In the genomic region with DNA sequence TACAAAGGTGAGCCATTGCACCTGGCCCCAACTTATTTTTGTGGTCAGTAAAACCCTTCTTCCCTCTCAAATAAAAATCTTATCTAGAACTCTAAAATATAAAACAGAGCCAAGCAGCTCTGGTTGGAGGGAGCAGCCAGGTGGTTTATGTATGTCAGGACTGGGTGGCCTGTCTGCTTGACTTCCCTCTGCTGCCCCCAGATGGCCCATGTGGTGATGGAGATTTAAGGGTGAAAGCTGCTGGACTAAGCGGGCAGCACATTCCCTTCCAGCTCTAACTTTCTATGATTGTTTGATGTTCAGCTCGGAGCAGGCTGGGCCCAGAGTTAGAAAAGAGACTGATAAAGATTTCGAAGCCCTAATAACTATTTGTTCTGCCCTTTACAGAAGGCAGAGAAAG, we compare ENCODE assay signal across 17 cellular contexts. TPM values are rescaled to one million over a fixed set of nuclear protein-coding genes. Genes with fewer than 3 reads are reported as not detected.
DNase-seq lines count a peak whose midpoint lies in the region; ATAC-seq and TF ChIP-seq lines count a peak whose summit lies in the region.
"Had no signal": no experiment of that assay in that cellular context is flagged by ENCODE, and none has a peak within 500 bp of the region (broad histone marks: within the 10 kb centered on the region; RNA-seq: fewer than 3 reads in every experiment).

No MANE protein-coding gene starts in this region.

- H3K36me3 ChIP-seq in OCI-LY7 (ENCODE audit: insufficient read depth, low read length), result peaks cover 87% of the 10 kb centered on the region
- peaks cover 76% of the 10 kb centered on the region for H3K36me3 ChIP-seq in endodermal cell (ENCODE audit: control insufficient read depth, insufficient read depth, low read length)
- peaks cover 74% of the 10 kb centered on the region for H3K36me3 ChIP-seq in osteoblast (ENCODE audit: insufficient read depth, low read length)

- H3K27ac Mint-ChIP-seq in endodermal cell, result no peak overlapping the region

- no peak overlapping the region for H3K9ac ChIP-seq in endodermal cell (ENCODE audit: extremely low read depth, low read length, poor library complexity, severe bottlenecking)

- WGBS in endodermal cell (ENCODE audit: insufficient coverage in 1 of 2, insufficient read length in 1 of 2), 2 experiments, result 83 to 100% methylated on average over 1 to 3 of the region's 3 CpGs

- H2AFZ ChIP-seq in OCI-LY7 (ENCODE audit: low read length) (no peak overlapping the region), osteoblast (ENCODE audit: low read length) (no peak overlapping the region)

- peak; percentile 11 for TF ChIP-seq CTCF in GM13976 (IDR thresholded peaks at IDR 0.05; ENCODE audit: borderline replicate concordance, control extremely low read depth, extremely low read depth, insufficient read depth, missing control alignments)
- TF ChIP-seq CTCF in OCI-LY7 (conservative IDR thresholded peaks at IDR 0.05; ENCODE audit: low read length), result 0 out of 2 replicates have a peak, but pooled peaks have one; percentile 21
- peak; percentile 62 for TF ChIP-seq CTCF in endodermal cell (conservative IDR thresholded peaks at IDR 0.05)
- peak; percentile 30 for TF ChIP-seq CTCF in osteoblast (IDR thresholded peaks at IDR 0.05; ENCODE audit: extremely low read depth, low read depth, low read length)

- in situ Hi-C loops in GM13976 (cut with MboI; ENCODE audit: low sequenced_read_pairs, unreplicated experiment), result no loop called here

- no peaks in the 10 kb centered on the region for H3K9me3 ChIP-seq in OCI-LY7 (ENCODE audit: low read length)
- H3K9me3 ChIP-seq in endodermal cell (ENCODE audit: control insufficient read depth, low read length), result no peaks in the 10 kb centered on the region
- no peaks in the 10 kb centered on the region for H3K9me3 ChIP-seq in osteoblast (ENCODE audit: low read depth, low read length)
- H3K9me3 ChIP-seq: Caco-2, heart left ventricle, upper lobe of right lung had no signal

- DNase-seq in GM13976 (ENCODE audit: low spot score), result no peak
- DNase-seq in OCI-LY7 (ENCODE audit: low spot score), result no peak
- DNase-seq in endodermal cell, result no peak
- DNase-seq in osteoblast (ENCODE audit: insufficient read length, low spot score, missing footprints), result no peak
- DNase-seq in NAMALWA (ENCODE audit: low spot score), result no peak
- DNase-seq in kidney tubule cell (ENCODE audit: low spot score), result no peak
- no peak for DNase-seq in NCI-H82 (lab: John Stamatoyannopoulos, UW)
- DNase-seq: H7; heart left ventricle; NCI-H1105; NCI-H226; stimulated activated CD4-positive, alpha-beta T cell treated with anti-CD3 and anti-CD28 coated beads, Interleukin-12 subunit alpha, Interleukin-12 subunit beta, amount 100 ng/mL, for 4 hours; upper lobe of right lung had no signal

- H3K9me2 ChIP-seq in OCI-LY7 (ENCODE audit: insufficient read depth, low read length), result no peaks in the 10 kb centered on the region

- H3K27me3 Mint-ChIP-seq in endodermal cell (ENCODE audit: insufficient read depth), result no peaks in the 10 kb centered on the region

- ATAC-seq in GM21526 (IDR thresholded peaks at IDR 0.05; ENCODE audit: low FRiP score, unreplicated experiment), result no peak
- ATAC-seq: heart left ventricle, upper lobe of right lung had no signal

- H3K27ac ChIP-seq in OCI-LY7 (ENCODE audit: low read depth, low read length, poor library complexity, severe bottlenecking) (no peak overlapping the region), endodermal cell (ENCODE audit: low read depth, low read length) (no peak overlapping the region), osteoblast (ENCODE audit: low read depth, low read length) (no peak overlapping the region)
- H3K27ac ChIP-seq: heart left ventricle, upper lobe of right lung had no signal

- peaks cover 74% of the 10 kb centered on the region for H3K36me3 Mint-ChIP-seq in endodermal cell (ENCODE audit: low read depth)

- no peaks in the 10 kb centered on the region for H3K79me2 ChIP-seq in OCI-LY7 (ENCODE audit: insufficient read depth, low read depth, low read length)
- H3K79me2 ChIP-seq in osteoblast (ENCODE audit: insufficient read depth, low read length), result peaks cover 4% of the 10 kb centered on the region

- BruUV-seq in OCI-LY7 (replicated peaks; lab: Mats Ljungman, UMichigan), result no TSS peak

- no peaks in the 10 kb centered on the region for H3K27me3 ChIP-seq in endodermal cell (ENCODE audit: control insufficient read depth, insufficient read depth, low read length, poor library complexity, severe bottlenecking)
- no peaks in the 10 kb centered on the region for H3K27me3 ChIP-seq in osteoblast (ENCODE audit: insufficient read depth, low read length)
- H3K27me3 ChIP-seq: heart left ventricle, upper lobe of right lung had no signal

- H3K4me3 ChIP-seq in OCI-LY7 (ENCODE audit: low read depth, low read length, poor library complexity, severe bottlenecking) (no peak overlapping the region), endodermal cell (ENCODE audit: low read length) (no peak overlapping the region), osteoblast (ENCODE audit: insufficient read depth, low read length) (no peak overlapping the region)
- H3K4me3 ChIP-seq: heart left ventricle, lung, upper lobe of right lung had no signal

- no peaks in the 10 kb centered on the region for H3K9me3 Mint-ChIP-seq in endodermal cell

- H4K20me1 ChIP-seq in OCI-LY7 (ENCODE audit: insufficient read depth, low read length) (no peaks in the 10 kb centered on the region), osteoblast (ENCODE audit: insufficient read depth, low read length) (peaks cover 18% of the 10 kb centered on the region)

- POLR2A ChIA-PET in OCI-LY7 (lab: Charles Lee), result interaction anchor here (0.8 kb wide), 1 partner anchor 36 kb away, joined by 3 read pairs; a partner anchor contains a TSS

- peaks cover 8% of the 10 kb centered on the region for H3K4me1 Mint-ChIP-seq in endodermal cell

- CTCF ChIA-PET in OCI-LY7 (lab: Charles Lee; ENCODE audit: unreplicated experiment), result no interaction called here

- intact Hi-C loops in OCI-LY7 (cut with micrococcal nuclease; ENCODE audit: unreplicated experiment), result no loop called here

- H3K4me2 ChIP-seq in OCI-LY7 (ENCODE audit: low read length) (no peak overlapping the region), osteoblast (ENCODE audit: insufficient read depth, low read length) (no peak overlapping the region)

- H3K4me3 Mint-ChIP-seq in endodermal cell, result no peak overlapping the region

- H3K4me1 ChIP-seq in OCI-LY7 (ENCODE audit: insufficient read depth, low read length, poor library complexity, severe bottlenecking), result no peaks in the 10 kb centered on the region
- no peaks in the 10 kb centered on the region for H3K4me1 ChIP-seq in endodermal cell (ENCODE audit: control insufficient read depth, insufficient read depth, low read length)
- peaks cover 15% of the 10 kb centered on the region for H3K4me1 ChIP-seq in osteoblast (ENCODE audit: insufficient read depth, low read length)
- H3K4me1 ChIP-seq: Caco-2, heart left ventricle, upper lobe of right lung had no signal

RNA-seq across cellular contexts. Expression of a gene that starts 11.9 kb away (rescaled TPM):
- total RNA-seq in OCI-LY7 (2014; rRNA removed; shearing (Covaris generic)), result 4.2 and 5.0 TPM in 2 replicates
- total RNA-seq in OCI-LY7 (2022), result 15.7 and 16.4 TPM in 2 replicates
- 10 to 100 TPM; 12.2 to 16.4 TPM for total RNA-seq in endodermal cell
- polyA plus RNA-seq in endodermal cell (2013, experiment 1 of 2), result 7.0 TPM
- 6.0 TPM for polyA plus RNA-seq in endodermal cell (2013, experiment 2 of 2)
- total RNA-seq in osteoblast, result 0.36 and 0.59 TPM in 2 replicates

RNA-seq across cellular contexts. Expression of a gene that starts 17.8 kb away (rescaled TPM):
- 4.2 and 6.0 TPM in 2 replicates for total RNA-seq in OCI-LY7 (2014; rRNA removed; shearing (Covaris generic))
- total RNA-seq in OCI-LY7 (2022), result 3.7 and 4.7 TPM in 2 replicates
- total RNA-seq in endodermal cell, result 1 to 10 TPM; 4.6 to 5.4 TPM
- 2.2 TPM for polyA plus RNA-seq in endodermal cell (2013, experiment 1 of 2)
- 2.8 TPM for polyA plus RNA-seq in endodermal cell (2013, experiment 2 of 2)
- 1.5 and 2.2 TPM in 2 replicates for total RNA-seq in osteoblast
- total RNA-seq: osteocyte had no signal

RNA-seq across cellular contexts. Expression of a gene that starts 22.8 kb away (rescaled TPM):
- 87.0 and 87.9 TPM in 2 replicates for total RNA-seq in OCI-LY7 (2014; rRNA removed; shearing (Covaris generic))
- 88.9 and 99.0 TPM in 2 replicates for total RNA-seq in OCI-LY7 (2022)
- 100 to 1,000 TPM; 103 to 111 TPM for total RNA-seq in endodermal cell
- polyA plus RNA-seq in endodermal cell (2013, experiment 1 of 2), result 73.6 TPM
- 66.1 TPM for polyA plus RNA-seq in endodermal cell (2013, experiment 2 of 2)
- total RNA-seq in osteoblast, result 49.2 and 50.7 TPM in 2 replicates

RNA-seq across cellular contexts. Expression of a gene that starts 24.3 kb away (rescaled TPM):
- 5.0 and 6.2 TPM in 2 replicates for total RNA-seq in OCI-LY7 (2014; rRNA removed; shearing (Covaris generic))
- total RNA-seq in OCI-LY7 (2022) (6.8 and 7.4 TPM in 2 replicates), endodermal cell (1 to 10 TPM; 1.5 to 1.9 TPM), osteoblast (0.88 and 1.4 TPM in 2 replicates)
- polyA plus RNA-seq in endodermal cell (2013, experiment 1 of 2), result 3.3 TPM
- 3.0 TPM for polyA plus RNA-seq in endodermal cell (2013, experiment 2 of 2)

RNA-seq across cellular contexts. Expression of a gene that starts 35.7 kb away (rescaled TPM):
- total RNA-seq in OCI-LY7 (2014; rRNA removed; shearing (Covaris generic)), result 0.60 TPM in 1 of 2 replicates, not detected in the other
- total RNA-seq in OCI-LY7 (2022) (4.9 and 8.0 TPM in 2 replicates), endodermal cell (10 to 100 TPM; 70.3 to 85.1 TPM), osteoblast (118 and 137 TPM in 2 replicates)
- 49.9 TPM for polyA plus RNA-seq in endodermal cell (2013, experiment 1 of 2)
- 39.7 TPM for polyA plus RNA-seq in endodermal cell (2013, experiment 2 of 2)

Comparison
In these comparisons a context has a peak if more than half of its experiments do, and no peak if none do; other contexts are left out.
1. CTCF ChIP-seq: peak in every context shown above with its lines; median percentile 62 in endodermal cell; 30 in osteoblast; 21 in OCI-LY7; 11 in GM13976.